In genomic region chr22:46390652-46391301, GRCh38 we compare ENCODE assay signal across 1 cellular context.
A peak's percentile ranks its signal among the peaks of the same experiment; 100 is the strongest.
TF ChIP-seq lines count a peak whose summit lies in the region.

No MANE protein-coding gene starts in this region.

TF ChIP-seq in K562, 482 proteins besides CTCF, POLR2A, EP300 and RAD21:
- TF ChIP-seq NCOR1 (IDR thresholded peaks at IDR 0.05) (no peak), SRSF7 (optimal IDR thresholded peaks at IDR 0.05; ENCODE audit: low read depth, low read length) (no peak), CREB5 (CRISPR knock-in tag; IDR thresholded peaks at IDR 0.05) (no peak), NEUROD1 (IDR thresholded peaks at IDR 0.05; ENCODE audit: borderline replicate concordance, low read depth, low read length, partially characterized antibody) (no peak), RBM34 (IDR thresholded peaks at IDR 0.05; ENCODE audit: borderline replicate concordance, insufficient read depth, low read length) (no peak), HOMEZ (CRISPR knock-in tag; IDR thresholded peaks at IDR 0.05) (no peak), NR2C1 (IDR thresholded peaks at IDR 0.05) (no peak), NR2C1 (tag; IDR thresholded peaks at IDR 0.05) (no peak), ATF7 (IDR thresholded peaks at IDR 0.05) (0 out of 2 replicates have a peak, but pooled peaks have one; percentile 12), PURB (CRISPR knock-in tag; IDR thresholded peaks at IDR 0.05; ENCODE audit: low read depth) (no peak), HBP1 (CRISPR knock-in tag; IDR thresholded peaks at IDR 0.05) (no peak), MGA (IDR thresholded peaks at IDR 0.05) (0 out of 2 replicates have a peak, but pooled peaks have one; percentile 46), MNT (conservative IDR thresholded peaks at IDR 0.05) (peak in 1 of 2 experiments; percentile 51; a peak in 1 of 4 replicates), NFIC (IDR thresholded peaks at IDR 0.05) (peak; percentile 59), L3MBTL2 (IDR thresholded peaks at IDR 0.05) (peak; percentile 69), ZNF695 (CRISPR knock-in tag; IDR thresholded peaks at IDR 0.05) (no peak), POLR2G (IDR thresholded peaks at IDR 0.05; ENCODE audit: low read depth, low read length) (0 out of 2 replicates have a peak, but pooled peaks have one; percentile 28), ETV5 (CRISPR knock-in tag; IDR thresholded peaks at IDR 0.05; ENCODE audit: low read depth) (0 out of 2 replicates have a peak, but pooled peaks have one; percentile 42), SIRT6 (IDR thresholded peaks at IDR 0.05; ENCODE audit: low read depth, low read length) (no peak), ZNF23 (CRISPR knock-in tag; IDR thresholded peaks at IDR 0.05) (no peak), SMC3 (conservative IDR thresholded peaks at IDR 0.05; ENCODE audit: insufficient read depth, low read depth, low read length) (0 out of 2 replicates have a peak, but pooled peaks have one; percentile 23), ZFX (CRISPR knock-in tag; IDR thresholded peaks at IDR 0.05) (peak; percentile 38; the same call in 1 of the 2 replicates)
- TF ChIP-seq, protein P1, sequence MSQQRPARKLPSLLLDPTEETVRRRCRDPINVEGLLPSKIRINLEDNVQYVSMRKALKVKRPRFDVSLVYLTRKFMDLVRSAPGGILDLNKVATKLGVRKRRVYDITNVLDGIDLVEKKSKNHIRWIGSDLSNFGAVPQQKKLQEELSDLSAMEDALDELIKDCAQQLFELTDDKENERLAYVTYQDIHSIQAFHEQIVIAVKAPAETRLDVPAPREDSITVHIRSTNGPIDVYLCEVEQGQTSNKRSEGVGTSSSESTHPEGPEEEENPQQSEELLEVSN (IDR thresholded peaks at IDR 0.05; ENCODE audit: borderline replicate concordance in 1 of 2, extremely low read depth in 1 of 2, insufficient read depth in 1 of 2, insufficient read length in 1 of 2, low read depth in 1 of 2, low read length in 1 of 2, poor library complexity in 1 of 2, severe bottlenecking in 1 of 2): peak in 1 of 2 experiments; percentile 19
- TF ChIP-seq, protein P2, sequence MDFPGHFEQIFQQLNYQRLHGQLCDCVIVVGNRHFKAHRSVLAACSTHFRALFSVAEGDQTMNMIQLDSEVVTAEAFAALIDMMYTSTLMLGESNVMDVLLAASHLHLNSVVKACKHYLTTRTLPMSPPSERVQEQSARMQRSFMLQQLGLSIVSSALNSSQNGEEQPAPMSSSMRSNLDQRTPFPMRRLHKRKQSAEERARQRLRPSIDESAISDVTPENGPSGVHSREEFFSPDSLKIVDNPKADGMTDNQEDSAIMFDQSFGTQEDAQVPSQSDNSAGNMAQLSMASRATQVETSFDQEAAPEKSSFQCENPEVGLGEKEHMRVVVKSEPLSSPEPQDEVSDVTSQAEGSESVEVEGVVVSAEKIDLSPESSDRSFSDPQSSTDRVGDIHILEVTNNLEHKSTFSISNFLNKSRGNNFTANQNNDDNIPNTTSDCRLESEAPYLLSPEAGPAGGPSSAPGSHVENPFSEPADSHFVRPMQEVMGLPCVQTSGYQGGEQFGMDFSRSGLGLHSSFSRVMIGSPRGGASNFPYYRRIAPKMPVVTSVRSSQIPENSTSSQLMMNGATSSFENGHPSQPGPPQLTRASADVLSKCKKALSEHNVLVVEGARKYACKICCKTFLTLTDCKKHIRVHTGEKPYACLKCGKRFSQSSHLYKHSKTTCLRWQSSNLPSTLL (IDR thresholded peaks at IDR 0.05): no peak
- TF ChIP-seq, protein P3, sequence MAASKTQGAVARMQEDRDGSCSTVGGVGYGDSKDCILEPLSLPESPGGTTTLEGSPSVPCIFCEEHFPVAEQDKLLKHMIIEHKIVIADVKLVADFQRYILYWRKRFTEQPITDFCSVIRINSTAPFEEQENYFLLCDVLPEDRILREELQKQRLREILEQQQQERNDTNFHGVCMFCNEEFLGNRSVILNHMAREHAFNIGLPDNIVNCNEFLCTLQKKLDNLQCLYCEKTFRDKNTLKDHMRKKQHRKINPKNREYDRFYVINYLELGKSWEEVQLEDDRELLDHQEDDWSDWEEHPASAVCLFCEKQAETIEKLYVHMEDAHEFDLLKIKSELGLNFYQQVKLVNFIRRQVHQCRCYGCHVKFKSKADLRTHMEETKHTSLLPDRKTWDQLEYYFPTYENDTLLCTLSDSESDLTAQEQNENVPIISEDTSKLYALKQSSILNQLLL (CRISPR knock-in tag; IDR thresholded peaks at IDR 0.05; ENCODE audit: borderline replicate concordance): no peak
- TF ChIP-seq, protein P4, sequence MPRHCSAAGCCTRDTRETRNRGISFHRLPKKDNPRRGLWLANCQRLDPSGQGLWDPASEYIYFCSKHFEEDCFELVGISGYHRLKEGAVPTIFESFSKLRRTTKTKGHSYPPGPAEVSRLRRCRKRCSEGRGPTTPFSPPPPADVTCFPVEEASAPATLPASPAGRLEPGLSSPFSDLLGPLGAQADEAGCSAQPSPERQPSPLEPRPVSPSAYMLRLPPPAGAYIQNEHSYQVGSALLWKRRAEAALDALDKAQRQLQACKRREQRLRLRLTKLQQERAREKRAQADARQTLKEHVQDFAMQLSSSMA (CRISPR knock-in tag; IDR thresholded peaks at IDR 0.05): no peak
TF ChIP-seq in K562: peak in this region for 10.
